ENCODE assay signal across 15 cellular contexts in genomic region chr22:26811717-26811992, GRCh38.
DNase-seq lines count a peak whose midpoint lies in the region; ATAC-seq and TF ChIP-seq lines count a peak whose summit lies in the region.
"Had no signal": no experiment of that assay in that cellular context is flagged by ENCODE, and none has a peak within 500 bp of the region (broad histone marks: within the 10 kb centered on the region; RNA-seq: fewer than 3 reads in every experiment).

No MANE protein-coding gene starts in this region.

- H3K4me2 ChIP-seq in SK-N-SH, result no peak overlapping the region
- no peak overlapping the region for H3K4me2 ChIP-seq in hepatocyte
- H3K4me2 ChIP-seq: GM23338 had no signal

- TF ChIP-seq POLR2A in testis (IDR thresholded peaks at IDR 0.05) (no peak), breast epithelium (IDR thresholded peaks at IDR 0.05) (no peak)

- TF ChIP-seq RAD21 in SK-N-SH (IDR thresholded peaks at IDR 0.05; ENCODE audit: low read length), result peak; percentile 19; the same call in 1 of the 2 replicates

- H3K4me3 ChIP-seq in SK-N-SH (ENCODE audit: low read depth in 2 of 2, low read length in 1 of 2), result no peak overlapping the region
- H3K4me3 ChIP-seq in right cardiac atrium (ENCODE audit: low read length), result no peak overlapping the region
- H3K4me3 ChIP-seq in hepatocyte, result no peak overlapping the region
- H3K4me3 ChIP-seq in testis, result no peak overlapping the region
- no peak overlapping the region for H3K4me3 ChIP-seq in breast epithelium
- H3K4me3 ChIP-seq: GM23338 had no signal

- H3K79me2 ChIP-seq in SK-N-SH (ENCODE audit: insufficient read depth) (no peaks in the 10 kb centered on the region), hepatocyte (no peaks in the 10 kb centered on the region)

- H3K9me3 ChIP-seq in SK-N-SH (no peaks in the 10 kb centered on the region), right cardiac atrium (ENCODE audit: control insufficient read depth, low read length) (no peaks in the 10 kb centered on the region), hepatocyte (ENCODE audit: low read depth) (no peaks in the 10 kb centered on the region), testis (no peaks in the 10 kb centered on the region), breast epithelium (no peaks in the 10 kb centered on the region)

- H2AFZ ChIP-seq in SK-N-SH (ENCODE audit: low read depth), result no peak overlapping the region
- H2AFZ ChIP-seq in hepatocyte, result no peak overlapping the region
- H2AFZ ChIP-seq: GM23338 had no signal

- no peak overlapping the region for H3K27ac Mint-ChIP-seq in naive thymus-derived CD8-positive, alpha-beta T cell
- H3K27ac Mint-ChIP-seq: CD4-positive, alpha-beta T cell; GM23338; H9 had no signal

- CTCF ChIA-PET in SK-N-SH (lab: Yijun Ruan, JAX), result interaction anchor here (1.0 to 1.8 kb wide), 2 partner anchors 17 to 519 kb away, joined by 3 to 10 read pairs; no protein-coding TSS in a partner anchor

- no peaks in the 10 kb centered on the region for H3K36me3 ChIP-seq in SK-N-SH (replicated peaks in 1 of 2; ENCODE audit: control insufficient read depth in 1 of 2, insufficient read depth in 2 of 2, low read length in 1 of 2)
- no peaks in the 10 kb centered on the region for H3K36me3 ChIP-seq in hepatocyte (replicated peaks; ENCODE audit: insufficient read depth, low read depth)
- H3K36me3 ChIP-seq in testis (ENCODE audit: low read depth, missing control alignments), result no peaks in the 10 kb centered on the region
- no peaks in the 10 kb centered on the region for H3K36me3 ChIP-seq in breast epithelium

- no peak; a peak in 1 of 4 replicates for TF ChIP-seq EP300 in SK-N-SH (IDR thresholded peaks at IDR 0.05; ENCODE audit: borderline replicate concordance in 1 of 2, low read depth in 1 of 2, low read length in 1 of 2)

- H4K20me1 ChIP-seq in SK-N-SH (ENCODE audit: insufficient read depth), result no peaks in the 10 kb centered on the region
- no peaks in the 10 kb centered on the region for H4K20me1 ChIP-seq in hepatocyte (ENCODE audit: insufficient read depth, poor library complexity, severe bottlenecking)

- TF ChIP-seq CTCF in SK-N-SH (IDR thresholded peaks at IDR 0.05) (no peak), hepatocyte (IDR thresholded peaks at IDR 0.05; ENCODE audit: poor library complexity) (no peak), testis (IDR thresholded peaks at IDR 0.05) (no peak), breast epithelium (IDR thresholded peaks at IDR 0.05) (no peak)

- peaks cover 3 to 13% (median 12%) of the 10 kb centered on the region in 3 donors for H3K36me3 Mint-ChIP-seq in naive thymus-derived CD8-positive, alpha-beta T cell

- ATAC-seq in SK-N-SH treated with all-trans-retinoic acid at 6 μM for 48 hours (no peak), left ventricle myocardium superior (peak; percentile 38), right cardiac atrium (no peak)
- ATAC-seq in naive thymus-derived CD8-positive, alpha-beta T cell, result no peak
- ATAC-seq: GM23338 had no signal

- intact Hi-C loops in left ventricle myocardium superior (cut with micrococcal nuclease), result no loop called here
- intact Hi-C loops in right cardiac atrium (cut with DNase I), result no loop called here
- intact Hi-C loops in testis (cut with DNase I; ENCODE audit: low total_unique reads), result no loop called here
- intact Hi-C loops in breast epithelium (cut with DNase I; ENCODE audit: low total_unique reads), result no loop called here

- H3F3A ChIP-seq in SK-N-SH (replicated peaks; ENCODE audit: insufficient read depth), result no peaks in the 10 kb centered on the region

- H3K4me1 ChIP-seq in SK-N-SH (ENCODE audit: control insufficient read depth in 1 of 2, insufficient read depth in 2 of 2, low read depth in 1 of 2, low read length in 1 of 2) (peaks cover 3 to 20% of the 10 kb centered on the region in 2 experiments; a peak in 3 of 4 replicates), right cardiac atrium (ENCODE audit: control insufficient read depth, insufficient read depth, low read length) (no peaks in the 10 kb centered on the region), hepatocyte (ENCODE audit: insufficient read depth) (peaks cover 8% of the 10 kb centered on the region), testis (peaks cover 14% of the 10 kb centered on the region), breast epithelium (no peaks in the 10 kb centered on the region)

- no peaks in the 10 kb centered on the region for H3K9me2 ChIP-seq in SK-N-SH
- H3K9me2 ChIP-seq in hepatocyte (replicated peaks; ENCODE audit: insufficient read depth), result no peaks in the 10 kb centered on the region

- no peak for DNase-seq in SK-N-SH
- DNase-seq in left ventricle myocardium superior, result no peak
- no peak for DNase-seq in right cardiac atrium
- DNase-seq in hepatocyte (ENCODE audit: low spot score), result no peak
- peak; percentile 36 for DNase-seq in testis
- DNase-seq in breast epithelium (ENCODE audit: low spot score in 2 of 2), result no peak
- no peak for DNase-seq in naive thymus-derived CD8-positive, alpha-beta T cell
- DNase-seq: C1 segment of cervical spinal cord; Calu3; CD4-positive, alpha-beta T cell; DMS 273 treated with DMSO at 0.1 percent for 48 hours; H9 had no signal

- no peak overlapping the region for H3K4me3 Mint-ChIP-seq in naive thymus-derived CD8-positive, alpha-beta T cell
- H3K4me3 Mint-ChIP-seq: CD4-positive, alpha-beta T cell; GM23338; H9 had no signal

- no peak overlapping the region for H3K9ac ChIP-seq in SK-N-SH

- H3K27me3 Mint-ChIP-seq in naive thymus-derived CD8-positive, alpha-beta T cell, result peaks cover 0 to 1% (median 0%) of the 10 kb centered on the region in 5 donors
- H3K27me3 Mint-ChIP-seq: CD4-positive, alpha-beta T cell had no signal

- WGBS in SK-N-SH (ENCODE audit: low lambda C conversion rate), result 43% methylated on average over 3 of the region's 3 CpGs
- 73% methylated on average over 3 of the region's 3 CpGs for WGBS in right cardiac atrium
- WGBS in hepatocyte (ENCODE audit: low lambda C conversion rate, missing lambda C conversion rate), result 85% methylated on average over 3 of the region's 3 CpGs
- 68 to 77% methylated on average over 3 of the region's 3 CpGs for WGBS in testis, 2 donors

- POLR2A ChIA-PET in SK-N-SH (lab: Yijun Ruan, JAX), result no interaction called here
- POLR2A ChIA-PET in naive thymus-derived CD8-positive, alpha-beta T cell (lab: Charles Lee), result no interaction called here

- H3K9me3 Mint-ChIP-seq in naive thymus-derived CD8-positive, alpha-beta T cell, result peaks cover 0 to 4% (median 0%) of the 10 kb centered on the region in 9 donors
- H3K9me3 Mint-ChIP-seq: GM23338, H9 had no signal

- peaks cover 0 to 5% (median 0%) of the 10 kb centered on the region in 4 donors for H3K4me1 Mint-ChIP-seq in naive thymus-derived CD8-positive, alpha-beta T cell

- H3K27me3 ChIP-seq in SK-N-SH (ENCODE audit: insufficient read depth), result no peaks in the 10 kb centered on the region
- no peaks in the 10 kb centered on the region for H3K27me3 ChIP-seq in right cardiac atrium (ENCODE audit: control insufficient read depth, insufficient read depth)
- no peaks in the 10 kb centered on the region for H3K27me3 ChIP-seq in hepatocyte
- no peaks in the 10 kb centered on the region for H3K27me3 ChIP-seq in testis
- H3K27me3 ChIP-seq in breast epithelium, result no peaks in the 10 kb centered on the region

- peak overlapping the region in 1 of 2 experiments; percentile 54; a peak in 2 of 4 replicates for H3K27ac ChIP-seq in SK-N-SH (ENCODE audit: low read depth in 2 of 2, low read length in 1 of 2)
- H3K27ac ChIP-seq in right cardiac atrium (ENCODE audit: low read length), result no peak overlapping the region
- H3K27ac ChIP-seq in hepatocyte, result peak overlapping the region; percentile 75
- no peak overlapping the region for H3K27ac ChIP-seq in testis
- no peak overlapping the region for H3K27ac ChIP-seq in breast epithelium
- H3K27ac ChIP-seq: 22Rv1 had no signal

TF ChIP-seq in SK-N-SH, 30 proteins besides CTCF, POLR2A, EP300 and RAD21:
- TF ChIP-seq NFIC (IDR thresholded peaks at IDR 0.05; ENCODE audit: borderline replicate concordance) (no peak), MXI1 (IDR thresholded peaks at IDR 0.05; ENCODE audit: low read depth, low read length) (peak; percentile 59; the same call in 1 of the 2 replicates)

TF ChIP-seq in SK-N-SH treated with all-trans-retinoic acid at 6 μM for 48 hours, 23 proteins besides CTCF, POLR2A, EP300 and RAD21 (continues in another document):
- no peak for TF ChIP-seq ZFP30 (CRISPR knock-in tag; IDR thresholded peaks at IDR 0.05)
- no peak for TF ChIP-seq PATZ1 (CRISPR knock-in tag; IDR thresholded peaks at IDR 0.05; ENCODE audit: borderline replicate concordance)
- no peak for TF ChIP-seq TCF4 (CRISPR knock-in tag; IDR thresholded peaks at IDR 0.05; ENCODE audit: borderline replicate concordance)
- no peak for TF ChIP-seq SNAI2 (CRISPR knock-in tag; IDR thresholded peaks at IDR 0.05)
- TF ChIP-seq PPARA (CRISPR knock-in tag; IDR thresholded peaks at IDR 0.05; ENCODE audit: borderline replicate concordance), result no peak
- TF ChIP-seq GLIS3 (CRISPR knock-in tag; IDR thresholded peaks at IDR 0.05), result no peak
- TF ChIP-seq CREB5 (CRISPR knock-in tag; IDR thresholded peaks at IDR 0.05; ENCODE audit: low read depth), result no peak
- TF ChIP-seq ZNF565 (CRISPR knock-in tag; conservative IDR thresholded peaks at IDR 0.05; ENCODE audit: low read depth), result no peak
- TF ChIP-seq ZC3H10 (CRISPR knock-in tag; IDR thresholded peaks at IDR 0.05), result no peak
